ENCODE assay signal across 1 cellular context in genomic region chr15:70478251-70478990, GRCh38.
TF ChIP-seq lines count a peak whose summit lies in the region.

No MANE protein-coding gene starts in this region.

TF ChIP-seq in GM23338, 12 proteins besides CTCF, POLR2A, EP300 and RAD21 (continued from another document):
- TF ChIP-seq ZNF462 (CRISPR knock-in tag; IDR thresholded peaks at IDR 0.05): no peak
- TF ChIP-seq EZH2 (IDR thresholded peaks at IDR 0.05; ENCODE audit: low read depth, unreplicated experiment): no peak
- no peak for TF ChIP-seq REST (IDR thresholded peaks at IDR 0.05; ENCODE audit: unreplicated experiment)
- no peak for TF ChIP-seq CREB1 (CRISPR knock-in tag; IDR thresholded peaks at IDR 0.05; ENCODE audit: low read depth)
- no peak for TF ChIP-seq NANOG (IDR thresholded peaks at IDR 0.05; ENCODE audit: borderline replicate concordance)
- no peak for TF ChIP-seq ZNF114 (CRISPR knock-in tag; IDR thresholded peaks at IDR 0.05)
- TF ChIP-seq STAT1 (IDR thresholded peaks at IDR 0.05; ENCODE audit: unreplicated experiment): no peak
- no peak for TF ChIP-seq JUNB (IDR thresholded peaks at IDR 0.05; ENCODE audit: unreplicated experiment)
- TF ChIP-seq ETS1 (IDR thresholded peaks at IDR 0.05): no peak
